1 cellular context compared by ENCODE assay signal in genomic region chr19:53634768-53635167, GRCh38.
TF ChIP-seq lines count a peak whose summit lies in the region.

No MANE protein-coding gene starts in this region.

TF ChIP-seq in HepG2, 621 proteins besides CTCF, POLR2A, EP300 and RAD21 (continued from another document and continues in another):
- TF ChIP-seq, protein P1, sequence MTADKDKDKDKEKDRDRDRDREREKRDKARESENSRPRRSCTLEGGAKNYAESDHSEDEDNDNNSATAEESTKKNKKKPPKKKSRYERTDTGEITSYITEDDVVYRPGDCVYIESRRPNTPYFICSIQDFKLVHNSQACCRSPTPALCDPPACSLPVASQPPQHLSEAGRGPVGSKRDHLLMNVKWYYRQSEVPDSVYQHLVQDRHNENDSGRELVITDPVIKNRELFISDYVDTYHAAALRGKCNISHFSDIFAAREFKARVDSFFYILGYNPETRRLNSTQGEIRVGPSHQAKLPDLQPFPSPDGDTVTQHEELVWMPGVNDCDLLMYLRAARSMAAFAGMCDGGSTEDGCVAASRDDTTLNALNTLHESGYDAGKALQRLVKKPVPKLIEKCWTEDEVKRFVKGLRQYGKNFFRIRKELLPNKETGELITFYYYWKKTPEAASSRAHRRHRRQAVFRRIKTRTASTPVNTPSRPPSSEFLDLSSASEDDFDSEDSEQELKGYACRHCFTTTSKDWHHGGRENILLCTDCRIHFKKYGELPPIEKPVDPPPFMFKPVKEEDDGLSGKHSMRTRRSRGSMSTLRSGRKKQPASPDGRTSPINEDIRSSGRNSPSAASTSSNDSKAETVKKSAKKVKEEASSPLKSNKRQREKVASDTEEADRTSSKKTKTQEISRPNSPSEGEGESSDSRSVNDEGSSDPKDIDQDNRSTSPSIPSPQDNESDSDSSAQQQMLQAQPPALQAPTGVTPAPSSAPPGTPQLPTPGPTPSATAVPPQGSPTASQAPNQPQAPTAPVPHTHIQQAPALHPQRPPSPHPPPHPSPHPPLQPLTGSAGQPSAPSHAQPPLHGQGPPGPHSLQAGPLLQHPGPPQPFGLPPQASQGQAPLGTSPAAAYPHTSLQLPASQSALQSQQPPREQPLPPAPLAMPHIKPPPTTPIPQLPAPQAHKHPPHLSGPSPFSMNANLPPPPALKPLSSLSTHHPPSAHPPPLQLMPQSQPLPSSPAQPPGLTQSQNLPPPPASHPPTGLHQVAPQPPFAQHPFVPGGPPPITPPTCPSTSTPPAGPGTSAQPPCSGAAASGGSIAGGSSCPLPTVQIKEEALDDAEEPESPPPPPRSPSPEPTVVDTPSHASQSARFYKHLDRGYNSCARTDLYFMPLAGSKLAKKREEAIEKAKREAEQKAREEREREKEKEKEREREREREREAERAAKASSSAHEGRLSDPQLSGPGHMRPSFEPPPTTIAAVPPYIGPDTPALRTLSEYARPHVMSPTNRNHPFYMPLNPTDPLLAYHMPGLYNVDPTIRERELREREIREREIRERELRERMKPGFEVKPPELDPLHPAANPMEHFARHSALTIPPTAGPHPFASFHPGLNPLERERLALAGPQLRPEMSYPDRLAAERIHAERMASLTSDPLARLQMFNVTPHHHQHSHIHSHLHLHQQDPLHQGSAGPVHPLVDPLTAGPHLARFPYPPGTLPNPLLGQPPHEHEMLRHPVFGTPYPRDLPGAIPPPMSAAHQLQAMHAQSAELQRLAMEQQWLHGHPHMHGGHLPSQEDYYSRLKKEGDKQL (CRISPR knock-in tag; IDR thresholded peaks at IDR 0.05; ENCODE audit: low read depth), result no peak
- TF ChIP-seq SOX5 (CRISPR knock-in tag; IDR thresholded peaks at IDR 0.05; ENCODE audit: borderline replicate concordance), result peak; percentile 35; the same call in 1 of the 2 replicates
- no peak for TF ChIP-seq ZBTB3 (CRISPR knock-in tag; IDR thresholded peaks at IDR 0.05; ENCODE audit: borderline replicate concordance, low read depth)
- no peak for TF ChIP-seq TRIM24 (CRISPR knock-in tag; IDR thresholded peaks at IDR 0.05)
- TF ChIP-seq ZNF646 (CRISPR knock-in tag; IDR thresholded peaks at IDR 0.05), result no peak
- TF ChIP-seq ONECUT2 (CRISPR knock-in tag; IDR thresholded peaks at IDR 0.05), result no peak
- no peak for TF ChIP-seq SOX13 (IDR thresholded peaks at IDR 0.05)
- TF ChIP-seq SOX13 (CRISPR knock-in tag; conservative IDR thresholded peaks at IDR 0.05 in 1 of 2, IDR thresholded peaks at IDR 0.05 in 1 of 2), result peak in 1 of 2 experiments; percentile 42; a peak in 1 of 4 replicates
- no peak for TF ChIP-seq KDM5B (CRISPR knock-in tag; IDR thresholded peaks at IDR 0.05; ENCODE audit: borderline replicate concordance)
- TF ChIP-seq ZNF614 (CRISPR knock-in tag; IDR thresholded peaks at IDR 0.05; ENCODE audit: borderline replicate concordance), result 0 out of 2 replicates have a peak, but pooled peaks have one; percentile 28
- no peak for TF ChIP-seq RBM39 (IDR thresholded peaks at IDR 0.05; ENCODE audit: low read depth, low read length, poor library complexity, severe bottlenecking)
- TF ChIP-seq ATF1 (CRISPR knock-in tag; IDR thresholded peaks at IDR 0.05), result no peak
- no peak for TF ChIP-seq ATM (IDR thresholded peaks at IDR 0.05; ENCODE audit: borderline replicate concordance)
- no peak for TF ChIP-seq NFATC3 (CRISPR knock-in tag; IDR thresholded peaks at IDR 0.05)
- peak; percentile 9 for TF ChIP-seq TEAD3 (CRISPR knock-in tag; optimal IDR thresholded peaks at IDR 0.05; ENCODE audit: borderline replicate concordance)
- no peak for TF ChIP-seq NFE2 (CRISPR knock-in tag; IDR thresholded peaks at IDR 0.05)
- TF ChIP-seq MAFG (CRISPR knock-in tag; IDR thresholded peaks at IDR 0.05), result no peak
- TF ChIP-seq FOXA1 (IDR thresholded peaks at IDR 0.05), result no peak
- peak; percentile 62 for TF ChIP-seq FOXA1 (CRISPR knock-in tag; IDR thresholded peaks at IDR 0.05)
- TF ChIP-seq, protein P2, sequence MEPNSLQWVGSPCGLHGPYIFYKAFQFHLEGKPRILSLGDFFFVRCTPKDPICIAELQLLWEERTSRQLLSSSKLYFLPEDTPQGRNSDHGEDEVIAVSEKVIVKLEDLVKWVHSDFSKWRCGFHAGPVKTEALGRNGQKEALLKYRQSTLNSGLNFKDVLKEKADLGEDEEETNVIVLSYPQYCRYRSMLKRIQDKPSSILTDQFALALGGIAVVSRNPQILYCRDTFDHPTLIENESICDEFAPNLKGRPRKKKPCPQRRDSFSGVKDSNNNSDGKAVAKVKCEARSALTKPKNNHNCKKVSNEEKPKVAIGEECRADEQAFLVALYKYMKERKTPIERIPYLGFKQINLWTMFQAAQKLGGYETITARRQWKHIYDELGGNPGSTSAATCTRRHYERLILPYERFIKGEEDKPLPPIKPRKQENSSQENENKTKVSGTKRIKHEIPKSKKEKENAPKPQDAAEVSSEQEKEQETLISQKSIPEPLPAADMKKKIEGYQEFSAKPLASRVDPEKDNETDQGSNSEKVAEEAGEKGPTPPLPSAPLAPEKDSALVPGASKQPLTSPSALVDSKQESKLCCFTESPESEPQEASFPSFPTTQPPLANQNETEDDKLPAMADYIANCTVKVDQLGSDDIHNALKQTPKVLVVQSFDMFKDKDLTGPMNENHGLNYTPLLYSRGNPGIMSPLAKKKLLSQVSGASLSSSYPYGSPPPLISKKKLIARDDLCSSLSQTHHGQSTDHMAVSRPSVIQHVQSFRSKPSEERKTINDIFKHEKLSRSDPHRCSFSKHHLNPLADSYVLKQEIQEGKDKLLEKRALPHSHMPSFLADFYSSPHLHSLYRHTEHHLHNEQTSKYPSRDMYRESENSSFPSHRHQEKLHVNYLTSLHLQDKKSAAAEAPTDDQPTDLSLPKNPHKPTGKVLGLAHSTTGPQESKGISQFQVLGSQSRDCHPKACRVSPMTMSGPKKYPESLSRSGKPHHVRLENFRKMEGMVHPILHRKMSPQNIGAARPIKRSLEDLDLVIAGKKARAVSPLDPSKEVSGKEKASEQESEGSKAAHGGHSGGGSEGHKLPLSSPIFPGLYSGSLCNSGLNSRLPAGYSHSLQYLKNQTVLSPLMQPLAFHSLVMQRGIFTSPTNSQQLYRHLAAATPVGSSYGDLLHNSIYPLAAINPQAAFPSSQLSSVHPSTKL (CRISPR knock-in tag; IDR thresholded peaks at IDR 0.05), result peak; percentile 47
- no peak for TF ChIP-seq CERS6 (CRISPR knock-in tag; IDR thresholded peaks at IDR 0.05)
- no peak for TF ChIP-seq ZFYVE20 (CRISPR knock-in tag; IDR thresholded peaks at IDR 0.05; ENCODE audit: borderline replicate concordance, low read depth)
- no peak for TF ChIP-seq SRY (CRISPR knock-in tag; IDR thresholded peaks at IDR 0.05)
- TF ChIP-seq HMG20B (CRISPR knock-in tag; conservative IDR thresholded peaks at IDR 0.05), result no peak
- no peak for TF ChIP-seq ZNF709 (CRISPR knock-in tag; IDR thresholded peaks at IDR 0.05)
- TF ChIP-seq CHCHD3 (CRISPR knock-in tag; IDR thresholded peaks at IDR 0.05), result no peak
- TF ChIP-seq EED (CRISPR knock-in tag; IDR thresholded peaks at IDR 0.05), result no peak
- TF ChIP-seq ZNF703 (CRISPR knock-in tag; IDR thresholded peaks at IDR 0.05; ENCODE audit: borderline replicate concordance), result no peak
- no peak for TF ChIP-seq ZBTB39 (CRISPR knock-in tag; IDR thresholded peaks at IDR 0.05)
- peak; percentile 67 for TF ChIP-seq FOXA3 (CRISPR knock-in tag; IDR thresholded peaks at IDR 0.05)
- TF ChIP-seq MXI1 (IDR thresholded peaks at IDR 0.05; ENCODE audit: borderline replicate concordance, low read depth, low read length), result no peak
- TF ChIP-seq ZBTB38 (CRISPR knock-in tag; IDR thresholded peaks at IDR 0.05), result no peak
- TF ChIP-seq, protein P3, sequence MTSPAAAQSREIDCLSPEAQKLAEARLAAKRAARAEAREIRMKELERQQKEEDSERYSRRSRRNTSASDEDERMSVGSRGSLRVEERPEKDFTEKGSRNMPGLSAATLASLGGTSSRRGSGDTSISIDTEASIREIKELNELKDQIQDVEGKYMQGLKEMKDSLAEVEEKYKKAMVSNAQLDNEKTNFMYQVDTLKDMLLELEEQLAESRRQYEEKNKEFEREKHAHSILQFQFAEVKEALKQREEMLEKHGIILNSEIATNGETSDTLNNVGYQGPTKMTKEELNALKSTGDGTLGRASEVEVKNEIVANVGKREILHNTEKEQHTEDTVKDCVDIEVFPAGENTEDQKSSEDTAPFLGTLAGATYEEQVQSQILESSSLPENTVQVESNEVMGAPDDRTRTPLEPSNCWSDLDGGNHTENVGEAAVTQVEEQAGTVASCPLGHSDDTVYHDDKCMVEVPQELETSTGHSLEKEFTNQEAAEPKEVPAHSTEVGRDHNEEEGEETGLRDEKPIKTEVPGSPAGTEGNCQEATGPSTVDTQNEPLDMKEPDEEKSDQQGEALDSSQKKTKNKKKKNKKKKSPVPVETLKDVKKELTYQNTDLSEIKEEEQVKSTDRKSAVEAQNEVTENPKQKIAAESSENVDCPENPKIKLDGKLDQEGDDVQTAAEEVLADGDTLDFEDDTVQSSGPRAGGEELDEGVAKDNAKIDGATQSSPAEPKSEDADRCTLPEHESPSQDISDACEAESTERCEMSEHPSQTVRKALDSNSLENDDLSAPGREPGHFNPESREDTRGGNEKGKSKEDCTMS (CRISPR knock-in tag; conservative IDR thresholded peaks at IDR 0.05), result no peak
- no peak for TF ChIP-seq SYNCRIP (IDR thresholded peaks at IDR 0.05; ENCODE audit: insufficient read depth, low read depth, low read length)
- no peak for TF ChIP-seq NONO (IDR thresholded peaks at IDR 0.05)
- TF ChIP-seq NONO (CRISPR knock-in tag; conservative IDR thresholded peaks at IDR 0.05), result no peak
- no peak for TF ChIP-seq ZNF776 (CRISPR knock-in tag; IDR thresholded peaks at IDR 0.05)
- no peak for TF ChIP-seq ZBTB34 (CRISPR knock-in tag; IDR thresholded peaks at IDR 0.05)
- 0 out of 2 replicates have a peak, but pooled peaks have one; percentile 27 for TF ChIP-seq ERF (CRISPR knock-in tag; IDR thresholded peaks at IDR 0.05)
- peak; percentile 32; the same call in 1 of the 2 replicates for TF ChIP-seq TBX2 (CRISPR knock-in tag; IDR thresholded peaks at IDR 0.05; ENCODE audit: borderline replicate concordance)
